ENCODE assay signal across 16 cellular contexts in genomic region chr10:124022066-124022465, GRCh38.
DNase-seq lines count a peak whose midpoint lies in the region; FAIRE-seq and TF ChIP-seq lines count a peak whose summit lies in the region.
"Had no signal": no experiment of that assay in that cellular context is flagged by ENCODE, and none has a peak within 500 bp of the region (broad histone marks: within the 10 kb centered on the region; RNA-seq: fewer than 3 reads in every experiment).

No MANE protein-coding gene starts in this region.

- no peaks in the 10 kb centered on the region for H3K79me2 ChIP-seq in astrocyte (ENCODE audit: insufficient read depth, low read length)

- H3K9me3 Mint-ChIP-seq in astrocyte (ENCODE audit: unreplicated experiment) (peaks cover 2% of the 10 kb centered on the region), type B pancreatic cell (no peaks in the 10 kb centered on the region), endothelial cell (ENCODE audit: unreplicated experiment) (no peaks in the 10 kb centered on the region)

- peaks cover 5% of the 10 kb centered on the region for H3K27me3 ChIP-seq in astrocyte (ENCODE audit: insufficient read depth, low read length)

- no peak for TF ChIP-seq CTCF in astrocyte (IDR thresholded peaks at IDR 0.05; ENCODE audit: insufficient read depth, low read depth, low read length)
- TF ChIP-seq CTCF in type B pancreatic cell (conservative IDR thresholded peaks at IDR 0.05) = no peak
- no peak for TF ChIP-seq CTCF in endothelial cell (IDR thresholded peaks at IDR 0.05; ENCODE audit: unreplicated experiment)

- H3K4me1 ChIP-seq in astrocyte (ENCODE audit: insufficient read depth, low read length) = no peaks in the 10 kb centered on the region

- H3K27me3 Mint-ChIP-seq in astrocyte (ENCODE audit: low read depth, unreplicated experiment) = peaks cover 61% of the 10 kb centered on the region
- H3K27me3 Mint-ChIP-seq in type B pancreatic cell = peaks cover 18% of the 10 kb centered on the region
- peaks cover 22% of the 10 kb centered on the region for H3K27me3 Mint-ChIP-seq in endothelial cell (ENCODE audit: unreplicated experiment)

- H2AFZ ChIP-seq in astrocyte (ENCODE audit: low read depth, low read length) = no peak overlapping the region

- H3K9ac ChIP-seq in astrocyte (ENCODE audit: low read length) = no peak overlapping the region

- no peak for FAIRE-seq in astrocyte (lab: Jason Lieb, UNC)

- H4K20me1 ChIP-seq in astrocyte (ENCODE audit: insufficient read depth, low read length) = no peaks in the 10 kb centered on the region

- H3K4me3 ChIP-seq in astrocyte (ENCODE audit: insufficient read depth, low read depth, low read length) = no peak overlapping the region

- H3K4me2 ChIP-seq in astrocyte (ENCODE audit: low read length) = no peak overlapping the region

- H3K4me1 Mint-ChIP-seq in astrocyte (ENCODE audit: low read depth, unreplicated experiment) (peaks cover 8% of the 10 kb centered on the region), type B pancreatic cell (ENCODE audit: unreplicated experiment) (peaks cover 18% of the 10 kb centered on the region), endothelial cell (ENCODE audit: unreplicated experiment) (peaks cover 15% of the 10 kb centered on the region)
- H3K4me1 Mint-ChIP-seq: CD8-positive, alpha-beta memory T cell had no signal

- H3K27ac Mint-ChIP-seq in astrocyte (ENCODE audit: unreplicated experiment) (no peak overlapping the region), type B pancreatic cell (no peak overlapping the region), endothelial cell (ENCODE audit: unreplicated experiment) (no peak overlapping the region)
- H3K27ac Mint-ChIP-seq: CD8-positive, alpha-beta memory T cell had no signal

- H3K27ac ChIP-seq in astrocyte (ENCODE audit: low read depth, low read length) (no peak overlapping the region), epithelial cell of prostate (peak overlapping the region; percentile 35), temporal lobe (ENCODE audit: low read depth, low read length) (peak overlapping the region; percentile 10)

- peaks cover 23% of the 10 kb centered on the region for H3K36me3 Mint-ChIP-seq in astrocyte (ENCODE audit: low read depth, unreplicated experiment)
- H3K36me3 Mint-ChIP-seq in type B pancreatic cell = peaks cover 16% of the 10 kb centered on the region
- H3K36me3 Mint-ChIP-seq in endothelial cell (ENCODE audit: low read depth, unreplicated experiment) = peaks cover 65% of the 10 kb centered on the region
- H3K36me3 Mint-ChIP-seq: CD8-positive, alpha-beta memory T cell had no signal

- no peaks in the 10 kb centered on the region for H3K9me3 ChIP-seq in astrocyte (ENCODE audit: insufficient read depth, low read depth, low read length)

- H3K4me3 Mint-ChIP-seq in astrocyte (ENCODE audit: unreplicated experiment) (no peak overlapping the region), type B pancreatic cell (no peak overlapping the region), endothelial cell (ENCODE audit: unreplicated experiment) (no peak overlapping the region)
- H3K4me3 Mint-ChIP-seq: CD8-positive, alpha-beta memory T cell had no signal

- no peaks in the 10 kb centered on the region for H3K36me3 ChIP-seq in astrocyte (ENCODE audit: insufficient read depth, low read length)

- peak; percentile 50 for DNase-seq in NCI-H1694 (lab: John Stamatoyannopoulos, UW)
- DNase-seq in astrocyte (ENCODE audit: low read depth) = peak; percentile 32
- no peak for DNase-seq in epithelial cell of prostate (ENCODE audit: low read depth, low spot score)
- DNase-seq in type B pancreatic cell (ENCODE audit: extremely low spot score, unreplicated experiment) = no peak
- no peak for DNase-seq in SIG-M5 (lab: John Stamatoyannopoulos, UW)
- DNase-seq in endothelial cell (ENCODE audit: low spot score) = no peak
- DNase-seq: ACHN, C1 segment of cervical spinal cord, KG1, NCI-H1417 treated with DMSO at 0.1 percent for 48 hours, NCI-H2029, NCI-H524 treated with DMSO at 0.1 percent for 48 hours, PC-3, RPMI8226 had no signal

Comparison
In these comparisons a context has a peak if more than half of its experiments do, and no peak if none do; other contexts are left out.
1. DNase-seq: peak in NCI-H1694 (single experiment) and astrocyte (single experiment); none in epithelial cell of prostate (single experiment), type B pancreatic cell (single experiment), SIG-M5 (single experiment) and endothelial cell (single experiment).